8 cellular contexts compared by ENCODE assay signal in the genomic region with DNA sequence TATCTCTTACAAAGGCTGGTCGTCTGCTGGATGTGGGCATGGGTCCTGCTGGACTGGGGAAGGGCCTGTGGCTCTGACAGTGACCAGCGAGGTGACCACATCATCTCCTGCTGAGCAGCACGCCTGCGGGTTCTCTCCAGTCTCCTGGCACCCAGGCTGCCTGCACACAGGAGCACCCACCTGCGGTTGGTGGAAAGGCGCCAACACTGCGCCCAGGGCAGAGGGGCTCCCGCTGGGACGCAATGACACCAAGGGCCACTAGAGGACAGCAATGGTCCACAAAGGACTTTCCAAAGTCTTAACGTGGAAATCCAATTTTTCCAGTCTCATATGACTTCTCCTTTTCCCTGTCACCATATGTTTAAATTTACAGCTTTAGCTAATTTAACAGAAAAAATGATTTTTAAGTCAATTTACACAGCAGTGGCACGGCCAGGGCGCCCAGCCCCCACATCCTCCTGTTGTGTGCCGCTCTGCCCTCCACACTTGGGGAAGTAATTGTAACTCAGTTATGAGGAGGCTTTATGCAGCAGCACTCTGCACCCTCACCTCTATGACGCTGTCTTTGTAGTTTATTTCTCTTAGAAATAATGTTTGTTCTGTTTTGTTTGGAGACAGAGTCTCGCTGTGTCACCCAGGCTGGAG. TPM values are rescaled to one million over a fixed set of nuclear protein-coding genes. Genes with fewer than 3 reads are reported as not detected.
DNase-seq lines count a peak whose midpoint lies in the region; ATAC-seq and TF ChIP-seq lines count a peak whose summit lies in the region.

No MANE protein-coding gene starts in this region.

- peaks cover 13% of the 10 kb centered on the region for H3K4me1 Mint-ChIP-seq in activated CD4-positive, alpha-beta memory T cell treated with anti-CD3 and anti-CD28 coated beads for 36 hours (ENCODE audit: low read depth)
- no peaks in the 10 kb centered on the region for H3K4me1 Mint-ChIP-seq in progenitor cell of endocrine pancreas (ENCODE audit: low read depth)

- POLR2A ChIA-PET in activated CD4-positive, alpha-beta memory T cell treated with anti-CD3 and anti-CD28 coated beads for 36 hours (lab: Charles Lee) = no interaction called here

- H3K4me3 ChIP-seq in fibroblast of villous mesenchyme (ENCODE audit: low read depth, low read length) = no peak overlapping the region

- peaks cover 8% of the 10 kb centered on the region for H3K9me3 Mint-ChIP-seq in activated CD4-positive, alpha-beta memory T cell treated with anti-CD3 and anti-CD28 coated beads for 36 hours
- peaks cover 10% of the 10 kb centered on the region for H3K9me3 Mint-ChIP-seq in progenitor cell of endocrine pancreas (ENCODE audit: low read depth)

- peak; percentile 3 for DNase-seq in NCI-H2227 (lab: John Stamatoyannopoulos, UW; ENCODE audit: unreplicated experiment)
- no peak for DNase-seq in NCI-H2227 treated with DMSO at 0.1 percent for 48 hours (lab: John Stamatoyannopoulos, UW)
- DNase-seq in activated CD4-positive, alpha-beta memory T cell treated with anti-CD3 and anti-CD28 coated beads for 36 hours = peak; percentile 60
- DNase-seq in fibroblast of villous mesenchyme (ENCODE audit: low read depth) = peak; percentile 17
- DNase-seq in progenitor cell of endocrine pancreas (ENCODE audit: low spot score, unreplicated experiment) = peak; percentile 38

- intact Hi-C loops in activated CD4-positive, alpha-beta memory T cell treated with anti-CD3 and anti-CD28 coated beads for 36 hours (cut with micrococcal nuclease) = loop anchor here (2.0 kb wide), 1 partner anchor 221 kb away; no protein-coding TSS in a partner anchor

- peak; percentile 94 for TF ChIP-seq CTCF in LNCAP (IDR thresholded peaks at IDR 0.05)
- TF ChIP-seq CTCF in fibroblast of villous mesenchyme (IDR thresholded peaks at IDR 0.05; ENCODE audit: insufficient read depth, low read depth, low read length) = peak; percentile 80
- peak; percentile 87 for TF ChIP-seq CTCF in progenitor cell of endocrine pancreas (IDR thresholded peaks at IDR 0.05; ENCODE audit: unreplicated experiment)

- H3K36me3 Mint-ChIP-seq in activated CD4-positive, alpha-beta memory T cell treated with anti-CD3 and anti-CD28 coated beads for 36 hours = no peaks in the 10 kb centered on the region
- peaks cover 1% of the 10 kb centered on the region for H3K36me3 Mint-ChIP-seq in progenitor cell of endocrine pancreas (ENCODE audit: insufficient read depth)

- ATAC-seq in GM18870 (IDR thresholded peaks at IDR 0.05; ENCODE audit: unreplicated experiment) (no peak), HG03175 (IDR thresholded peaks at IDR 0.05; ENCODE audit: unreplicated experiment) (no peak)

- no peaks in the 10 kb centered on the region for H3K27me3 Mint-ChIP-seq in activated CD4-positive, alpha-beta memory T cell treated with anti-CD3 and anti-CD28 coated beads for 36 hours
- H3K27me3 Mint-ChIP-seq in progenitor cell of endocrine pancreas = peaks cover 9% of the 10 kb centered on the region

- H3K27ac Mint-ChIP-seq in activated CD4-positive, alpha-beta memory T cell treated with anti-CD3 and anti-CD28 coated beads for 36 hours = no peak overlapping the region
- no peak overlapping the region for H3K27ac Mint-ChIP-seq in progenitor cell of endocrine pancreas

- no peak overlapping the region for H3K4me3 Mint-ChIP-seq in activated CD4-positive, alpha-beta memory T cell treated with anti-CD3 and anti-CD28 coated beads for 36 hours
- no peak overlapping the region for H3K4me3 Mint-ChIP-seq in progenitor cell of endocrine pancreas (ENCODE audit: low read depth)

- CTCF ChIA-PET in activated CD4-positive, alpha-beta memory T cell treated with anti-CD3 and anti-CD28 coated beads for 36 hours (lab: Charles Lee) = interaction anchor here (1.6 to 3.1 kb wide), 4 partner anchors 220 to 425 kb away, joined by 6 to 15 read pairs (median 9); no protein-coding TSS in a partner anchor

RNA-seq across cellular contexts. Expression of a gene that starts 38.1 kb away (rescaled TPM):
- under 1 TPM in 1 of 2 experiments, not detected in 1; 0.07 TPM for total RNA-seq in activated CD4-positive, alpha-beta memory T cell treated with anti-CD3 and anti-CD28 coated beads for 36 hours
- total RNA-seq in fibroblast of villous mesenchyme (under 0.01 and 0.32 TPM in 2 replicates), progenitor cell of endocrine pancreas (12.5 and 15.4 TPM in 2 replicates)

Comparison
In these comparisons a context has a peak if more than half of its experiments do, and no peak if none do; other contexts are left out.
1. RNA of a gene that starts 38.1 kb away (total RNA-seq): 12.5 to 15.4 TPM in progenitor cell of endocrine pancreas; 0.07 TPM in activated CD4-positive, alpha-beta memory T cell treated with anti-CD3 and anti-CD28 coated beads for 36 hours and under 0.01 to 0.32 TPM in fibroblast of villous mesenchyme; every median in the first group is over 10 times any median in the second.
2. Peak in every context shown above with its lines, with median percentiles within 50 percentile points of each other: CTCF ChIP-seq.